Comparison of ENCODE assay signal across 8 cellular contexts in genomic region chr6:135922170-135922569, GRCh38.
A peak's percentile ranks its signal among the peaks of the same experiment; 100 is the strongest.
DNase-seq lines count a peak whose midpoint lies in the region; ATAC-seq, FAIRE-seq and TF ChIP-seq lines count a peak whose summit lies in the region.

No MANE protein-coding gene starts in this region.

- no peak overlapping the region for H3K23ac ChIP-seq in neuronal stem cell (ENCODE audit: low read depth, low read length, poor library complexity)

- H3K4me2 ChIP-seq in GM23338, result peak overlapping the region; percentile 40; the same call in 1 of the 2 replicates
- peak overlapping the region; percentile 76 for H3K4me2 ChIP-seq in smooth muscle cell
- H3K4me2 ChIP-seq in neuronal stem cell (ENCODE audit: insufficient read depth, low read length, poor library complexity, severe bottlenecking), result no peak overlapping the region

- peaks cover 6% of the 10 kb centered on the region; the same call in 2 of the 3 replicates for H3K9me3 Mint-ChIP-seq in GM23338

- H3K27ac Mint-ChIP-seq in GM23338, result peak overlapping the region; percentile 94

- no peak overlapping the region for H3K9ac ChIP-seq in NT2/D1 (ENCODE audit: insufficient read length, low read depth)
- no peak overlapping the region for H3K9ac ChIP-seq in smooth muscle cell (ENCODE audit: low read depth)
- no peak overlapping the region for H3K9ac ChIP-seq in neuronal stem cell (ENCODE audit: low read depth, low read length, poor library complexity)

- H3K4me3 ChIP-seq in GM23338 (no peak overlapping the region), NT2/D1 (ENCODE audit: insufficient read length, low read depth) (no peak overlapping the region), fibroblast of the aortic adventitia (ENCODE audit: low read depth, low read length) (no peak overlapping the region), smooth muscle cell (no peak overlapping the region), neuronal stem cell (ENCODE audit: low read length in 2 of 2) (no peak overlapping the region)

- no peaks in the 10 kb centered on the region for H3K27me3 Mint-ChIP-seq in GM23338 (ENCODE audit: insufficient read depth, low read depth, poor library complexity)

- no peaks in the 10 kb centered on the region for H3K79me1 ChIP-seq in neuronal stem cell (ENCODE audit: low read depth, low read length)

- H3K4me1 Mint-ChIP-seq in GM23338, result peaks cover 31% of the 10 kb centered on the region

- H2BK120ac ChIP-seq in neuronal stem cell (ENCODE audit: low read depth, low read length), result no peak overlapping the region

- peak overlapping the region; percentile 78 for H3K27ac ChIP-seq in GM23338 (ENCODE audit: low read depth)
- peak overlapping the region; percentile 83 for H3K27ac ChIP-seq in smooth muscle cell (ENCODE audit: low read depth)
- H3K27ac ChIP-seq in neuronal stem cell (replicated peaks; ENCODE audit: low read length), result no peak overlapping the region

- H3K27me3 ChIP-seq in GM23338 (ENCODE audit: insufficient read depth) (no peaks in the 10 kb centered on the region), NT2/D1 (ENCODE audit: insufficient read depth, insufficient read length) (no peaks in the 10 kb centered on the region), smooth muscle cell (ENCODE audit: low read depth) (no peaks in the 10 kb centered on the region), neuronal stem cell (ENCODE audit: control insufficient read depth in 3 of 3, insufficient read depth in 3 of 3, low read depth in 1 of 3, low read length in 3 of 3) (no peaks in the 10 kb centered on the region)

- H4K20me1 ChIP-seq in GM23338 (replicated peaks; ENCODE audit: insufficient read depth) (no peaks in the 10 kb centered on the region), smooth muscle cell (ENCODE audit: low read depth) (no peaks in the 10 kb centered on the region)

- peak overlapping the region; percentile 25; the same call in 1 of the 3 replicates for H3K4me3 Mint-ChIP-seq in GM23338

- H3K9me2 ChIP-seq in GM23338 (ENCODE audit: insufficient read depth), result peaks cover 2% of the 10 kb centered on the region; the same call in 1 of the 2 replicates

- no peak overlapping the region for H2BK15ac ChIP-seq in neuronal stem cell (ENCODE audit: low read length)

- no peaks in the 10 kb centered on the region for H3K36me3 ChIP-seq in GM23338 (ENCODE audit: insufficient read depth)
- H3K36me3 ChIP-seq in NT2/D1 (ENCODE audit: insufficient read depth, insufficient read length, low read length), result no peaks in the 10 kb centered on the region
- no peaks in the 10 kb centered on the region for H3K36me3 ChIP-seq in smooth muscle cell (ENCODE audit: low read depth)
- H3K36me3 ChIP-seq in neuronal stem cell (replicated peaks in 1 of 2; ENCODE audit: control insufficient read depth in 2 of 2, insufficient read depth in 2 of 2, low read length in 2 of 2), result no peaks in the 10 kb centered on the region

- no peaks in the 10 kb centered on the region for H3K9me3 ChIP-seq in NT2/D1 (ENCODE audit: insufficient read depth, low read length)
- no peaks in the 10 kb centered on the region for H3K9me3 ChIP-seq in smooth muscle cell (replicated peaks; ENCODE audit: low read depth)
- no peaks in the 10 kb centered on the region for H3K9me3 ChIP-seq in neuronal stem cell (replicated peaks in 1 of 2; ENCODE audit: control insufficient read depth in 2 of 2, insufficient read depth in 1 of 2, low read depth in 1 of 2, low read length in 2 of 2)

- H3K79me2 ChIP-seq in GM23338 (replicated peaks; ENCODE audit: insufficient read depth) (no peaks in the 10 kb centered on the region), smooth muscle cell (ENCODE audit: low read depth) (peaks cover 4% of the 10 kb centered on the region)

- H3F3A ChIP-seq in GM23338 (replicated peaks; ENCODE audit: low read depth) (no peaks in the 10 kb centered on the region), smooth muscle cell (ENCODE audit: low read depth) (peaks cover 14% of the 10 kb centered on the region)

- FAIRE-seq in D721Med (lab: Jason Lieb, UNC), result no peak

- TF ChIP-seq CTCF in GM23338 (conservative IDR thresholded peaks at IDR 0.05; ENCODE audit: low read depth in 2 of 2), result no peak
- no peak for TF ChIP-seq CTCF in fibroblast of the aortic adventitia (IDR thresholded peaks at IDR 0.05; ENCODE audit: insufficient read depth, low read length)
- TF ChIP-seq CTCF in smooth muscle cell (IDR thresholded peaks at IDR 0.05; ENCODE audit: borderline replicate concordance, insufficient read depth, poor library complexity, severe bottlenecking), result no peak
- TF ChIP-seq CTCF in D721Med (IDR thresholded peaks at IDR 0.05; ENCODE audit: insufficient read depth, missing control alignments), result no peak

- H3K18ac ChIP-seq in neuronal stem cell (ENCODE audit: low read length), result no peak overlapping the region

- H3K14ac ChIP-seq in neuronal stem cell (ENCODE audit: low read length), result no peak overlapping the region

- ATAC-seq in GM23338, result peak; percentile 92

- H2AFZ ChIP-seq in GM23338 (no peak overlapping the region; the same call in 1 of the 2 replicates), smooth muscle cell (ENCODE audit: low read depth) (peak overlapping the region; percentile 48), neuronal stem cell (ENCODE audit: low read length) (no peak overlapping the region)

- H4K8ac ChIP-seq in neuronal stem cell (ENCODE audit: low read depth, low read length), result no peak overlapping the region

- no peak overlapping the region for H2BK12ac ChIP-seq in neuronal stem cell (ENCODE audit: low read length)

- DNase-seq in GM23338 (ENCODE audit: low spot score) (peak; percentile 78), NT2/D1 (ENCODE audit: low read depth, low spot score) (peak; percentile 39), fibroblast of the aortic adventitia (ENCODE audit: low read depth) (peak; percentile 99), smooth muscle cell (lab: John Stamatoyannopoulos, UW; ENCODE audit: unreplicated experiment) (no peak), T-helper 1 cell (no peak), D721Med (ENCODE audit: insufficient read length, low spot score) (no peak), neuronal stem cell (ENCODE audit: low spot score) (no peak)
- DNase-seq in activated naive CD4-positive, alpha-beta T cell (lab: John Stamatoyannopoulos, UW), result no peak

- no peak overlapping the region for H2BK5ac ChIP-seq in neuronal stem cell (ENCODE audit: low read length)

- peaks cover 9% of the 10 kb centered on the region for H3K4me1 ChIP-seq in GM23338 (ENCODE audit: insufficient read depth)
- H3K4me1 ChIP-seq in NT2/D1 (ENCODE audit: insufficient read depth, insufficient read length), result no peaks in the 10 kb centered on the region
- peaks cover 10% of the 10 kb centered on the region for H3K4me1 ChIP-seq in smooth muscle cell (ENCODE audit: low read depth)
- peaks cover 0 to 3% of the 10 kb centered on the region in 2 donors for H3K4me1 ChIP-seq in neuronal stem cell (ENCODE audit: control insufficient read depth in 2 of 2, insufficient read depth in 1 of 2, low read depth in 1 of 2, low read length in 2 of 2)

- H4K91ac ChIP-seq in neuronal stem cell (ENCODE audit: low read depth, low read length, poor library complexity), result no peak overlapping the region

- H3K4ac ChIP-seq in neuronal stem cell (ENCODE audit: low read length), result no peak overlapping the region

- H2AK5ac ChIP-seq in neuronal stem cell (ENCODE audit: low read depth, low read length), result no peak overlapping the region

- H3K36me3 Mint-ChIP-seq in GM23338 (ENCODE audit: low read depth), result peaks cover 7% of the 10 kb centered on the region; the same call in 2 of the 3 replicates

TF ChIP-seq in GM23338, 12 proteins besides CTCF, POLR2A, EP300 and RAD21 (continues in another document):
- TF ChIP-seq EZH2phosphoT487 (IDR thresholded peaks at IDR 0.05; ENCODE audit: unreplicated experiment) (no peak), NANOG (IDR thresholded peaks at IDR 0.05; ENCODE audit: borderline replicate concordance) (no peak), POLR2AphosphoS5 (IDR thresholded peaks at IDR 0.05; ENCODE audit: low read depth) (no peak), ZNF331 (CRISPR knock-in tag; IDR thresholded peaks at IDR 0.05; ENCODE audit: low read depth) (no peak)

Comparison
In these comparisons a context has a peak if more than half of its experiments do, and no peak if none do; other contexts are left out.
1. DNase-seq: peak in GM23338 (single experiment), NT2/D1 (single experiment) and fibroblast of the aortic adventitia (single experiment); none in smooth muscle cell (single experiment), activated naive CD4-positive, alpha-beta T cell (0 of 4), T-helper 1 cell (0 of 5), D721Med (single experiment) and neuronal stem cell (single experiment).